ENCODE assay signal across 25 cellular contexts in the genomic region with DNA sequence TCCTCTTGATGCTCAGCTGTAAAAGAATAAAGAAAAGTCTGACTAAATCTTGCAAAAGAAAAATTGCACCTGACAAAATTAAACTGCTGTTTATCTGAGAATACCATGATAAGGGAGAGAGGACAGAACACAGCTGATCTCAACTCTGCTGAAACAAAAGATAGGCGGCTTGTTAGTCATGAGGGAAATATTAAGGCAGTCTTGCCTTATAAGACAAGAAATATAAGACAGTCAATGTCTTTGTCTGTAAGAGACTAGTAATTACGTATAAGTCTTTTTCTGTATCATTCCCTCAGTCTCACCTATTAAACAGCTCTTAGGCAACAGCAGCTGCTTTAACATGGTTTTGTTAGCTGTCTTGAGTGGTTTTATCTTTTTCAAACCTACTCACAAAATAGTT.
"Had no signal": no experiment of that assay in that cellular context is flagged by ENCODE, and none has a peak within 500 bp of the region (broad histone marks: within the 10 kb centered on the region; RNA-seq: fewer than 3 reads in every experiment).

No MANE protein-coding gene starts in this region.

- H3K27ac ChIP-seq: KMS-11, SK-N-MC, WERI-Rb-1 had no signal

- DNase-seq: activated CD4-positive, alpha-beta T cell treated with anti-CD3 and anti-CD28 coated beads for 36 hours; activated CD8-positive, alpha-beta memory T cell treated with anti-CD3 and anti-CD28 coated beads, Interleukin-2, amount 50 U/mL, for 48 hours; activated CD8-positive, alpha-beta T cell treated with anti-CD3 and anti-CD28 coated beads for 36 hours; activated naive CD4-positive, alpha-beta T cell treated with anti-CD3 and anti-CD28 coated beads, Interleukin-2, amount 50 U/mL, for 16 hours; activated naive CD8-positive, alpha-beta T cell treated with anti-CD3 and anti-CD28 coated beads, Interleukin-2, amount 10 ng/mL, durations not matched to agents 7 days and 5 days; activated T-cell treated with anti-CD3 and anti-CD28 coated beads, Interleukin-2, amount 50 U/mL, for 1 hour; amniotic stem cell; caudate nucleus; NCI-H1092; NCI-H1417; NCI-H1930; NCI-H2171 treated with DMSO at 0.1 percent for 48 hours; NCI-H345; NCI-H510A; NCI-H526 treated with DMSO at 0.1 percent for 48 hours; NCI-H82; RPMI8226; T-cell; T-helper 2 cell; T1000; WERI-Rb-1 had no signal

- H3K9ac ChIP-seq: KMS-11 had no signal

- H3K9me3 Mint-ChIP-seq: activated naive CD8-positive, alpha-beta T cell treated with anti-CD3 and anti-CD28 coated beads, Interleukin-2, amount 10 ng/mL, durations not matched to agents 7 days and 5 days had no signal

- H3K27me3 Mint-ChIP-seq: activated CD4-positive, alpha-beta T cell treated with anti-CD3 and anti-CD28 coated beads for 36 hours; activated CD8-positive, alpha-beta T cell treated with anti-CD3 and anti-CD28 coated beads for 36 hours; activated naive CD8-positive, alpha-beta T cell treated with anti-CD3 and anti-CD28 coated beads, Interleukin-2, amount 10 ng/mL, durations not matched to agents 7 days and 5 days; T-cell had no signal

- H3K27ac Mint-ChIP-seq: activated CD4-positive, alpha-beta T cell treated with anti-CD3 and anti-CD28 coated beads for 36 hours; activated CD8-positive, alpha-beta T cell treated with anti-CD3 and anti-CD28 coated beads for 36 hours; activated naive CD8-positive, alpha-beta T cell treated with anti-CD3 and anti-CD28 coated beads, Interleukin-2, amount 10 ng/mL, durations not matched to agents 7 days and 5 days; T-cell had no signal

- ATAC-seq: activated CD4-positive, alpha-beta T cell treated with anti-CD3 and anti-CD28 coated beads for 36 hours; activated CD8-positive, alpha-beta T cell treated with anti-CD3 and anti-CD28 coated beads for 36 hours; Right ventricle myocardium inferior; T-cell had no signal

- H3K4me1 Mint-ChIP-seq: activated CD4-positive, alpha-beta T cell treated with anti-CD3 and anti-CD28 coated beads for 36 hours; activated naive CD8-positive, alpha-beta T cell treated with anti-CD3 and anti-CD28 coated beads, Interleukin-2, amount 10 ng/mL, durations not matched to agents 7 days and 5 days; T-cell had no signal

- FAIRE-seq: TTC549 had no signal

- H3K36me3 ChIP-seq: WERI-Rb-1 had no signal

- H3K4me2 ChIP-seq: KMS-11 had no signal

- H3K4me3 Mint-ChIP-seq: activated CD4-positive, alpha-beta T cell treated with anti-CD3 and anti-CD28 coated beads for 36 hours; activated CD8-positive, alpha-beta T cell treated with anti-CD3 and anti-CD28 coated beads for 36 hours; activated naive CD8-positive, alpha-beta T cell treated with anti-CD3 and anti-CD28 coated beads, Interleukin-2, amount 10 ng/mL, durations not matched to agents 7 days and 5 days; T-cell had no signal

- H3K4me3 ChIP-seq: SK-N-MC had no signal

- H3K36me3 Mint-ChIP-seq: activated naive CD8-positive, alpha-beta T cell treated with anti-CD3 and anti-CD28 coated beads, Interleukin-2, amount 10 ng/mL, durations not matched to agents 7 days and 5 days; T-cell had no signal
